19 cellular contexts compared by ENCODE assay signal in genomic region chr18:3119401-3120323, GRCh38.
DNase-seq lines count a peak whose midpoint lies in the region; ATAC-seq, FAIRE-seq and TF ChIP-seq lines count a peak whose summit lies in the region.
"Had no signal": no experiment of that assay in that cellular context is flagged by ENCODE, and none has a peak within 500 bp of the region (broad histone marks: within the 10 kb centered on the region; RNA-seq: fewer than 3 reads in every experiment).

No MANE protein-coding gene starts in this region.

- no peak overlapping the region for H3K9ac ChIP-seq in K562 (ENCODE audit: insufficient read depth in 1 of 2, low read depth in 2 of 2, low read length in 2 of 2)
- H3K9ac ChIP-seq: BLaER1 had no signal

- no peak for TF ChIP-seq POLR2A in K562 (conservative IDR thresholded peaks at IDR 0.05)
- TF ChIP-seq POLR2A in transverse colon (IDR thresholded peaks at IDR 0.05): no peak

- H3K9me1 ChIP-seq in K562 (ENCODE audit: control insufficient read depth, insufficient read depth, low read length): no peaks in the 10 kb centered on the region

- H4K20me1 ChIP-seq in K562 (replicated peaks; ENCODE audit: control insufficient read depth, insufficient read depth, low read length): no peaks in the 10 kb centered on the region
- H4K20me1 ChIP-seq: BLaER1 had no signal

- no peak overlapping the region for H3K27ac ChIP-seq in K562 (ENCODE audit: extremely low read depth, low read depth, low read length)
- H3K27ac ChIP-seq in transverse colon: peak overlapping the region in 3 of 4 donors; percentile 19 to 42 (median 40)
- H3K27ac ChIP-seq in substantia nigra (ENCODE audit: low read depth, low read length, poor library complexity, severe bottlenecking): no peak overlapping the region
- H3K27ac ChIP-seq: BLaER1, coronary artery had no signal

- TF ChIP-seq EP300 in K562 (IDR thresholded peaks at IDR 0.05; ENCODE audit: low read length) (no peak), transverse colon (IDR thresholded peaks at IDR 0.05; ENCODE audit: low read depth) (no peak)

- peak overlapping the region; percentile 26; the same call in 1 of the 2 replicates for H3K4me2 ChIP-seq in K562 (ENCODE audit: insufficient read depth, low read length)
- H3K4me2 ChIP-seq: BLaER1 had no signal

- 47% methylated on average over 12 of the region's 12 CpGs for WGBS in K562 (ENCODE audit: insufficient coverage, low coverage, missing lambda C conversion rate)
- 91 to 95% methylated on average over 12 of the region's 12 CpGs for WGBS in transverse colon (ENCODE audit: low coverage in 1 of 2), 2 donors

- FAIRE-seq in K562 (lab: Jason Lieb, UNC): no peak
- FAIRE-seq: RCC 7860 had no signal

- DNase-seq in HPDE6-E6E7 (ENCODE audit: extremely low spot score) (peak; percentile 39), K562 (ENCODE audit: extremely low read depth in 1 of 4, low spot score in 3 of 4) (peak in 1 of 4 experiments; percentile 31), left colon (peak in 1 of 2 donors; percentile 33), transverse colon (peak; percentile 26), G401 (ENCODE audit: low spot score) (no peak), substantia nigra (lab: John Stamatoyannopoulos, UW) (no peak)
- DNase-seq: activated CD4-positive, CD25-positive, alpha-beta regulatory T cell; activated effector memory CD4-positive, alpha-beta T cell treated with anti-CD3 and anti-CD28 coated beads, Interleukin-2, amount 50 U/mL, for 16 hours; anterior cingulate cortex; DMS 273 treated with DMSO at 0.1 percent for 48 hours; esophagus squamous epithelium; hypothalamus; naive B cell; NCI-H2029; NCI-H526 treated with DMSO at 0.1 percent for 48 hours had no signal

- in situ Hi-C loops in K562 (cut with MboI) (no loop called here), transverse colon (cut with MboI; ENCODE audit: low pct_ligation_motif_present in 1 of 4, low pct_unique_long_range_greater_than_20kb in 1 of 4, low sequenced_read_pairs in 3 of 4) (no loop called here), G401 (cut with HindIII; ENCODE audit: low sequenced_read_pairs) (no loop called here)

- H3K4me1 ChIP-seq in K562 (replicated peaks in 1 of 2; ENCODE audit: control insufficient read depth in 2 of 2, insufficient read depth in 2 of 2, low read length in 2 of 2): peaks cover 4 to 10% of the 10 kb centered on the region in 2 experiments; a peak in 3 of 5 replicates
- peaks cover 0 to 14% (median 2%) of the 10 kb centered on the region in 4 donors for H3K4me1 ChIP-seq in transverse colon

- no TSS peak for BruUV-seq in K562 (replicated peaks; lab: Mats Ljungman, UMichigan)

- H3K9me3 ChIP-seq in K562 (replicated peaks; ENCODE audit: control insufficient read depth, insufficient read depth, low read depth, low read length) (no peaks in the 10 kb centered on the region), transverse colon (no peaks in the 10 kb centered on the region)
- H3K9me3 ChIP-seq: esophagus squamous epithelium had no signal

- TF ChIP-seq CTCF in K562 (IDR thresholded peaks at IDR 0.05 in 2 of 3, conservative IDR thresholded peaks at IDR 0.05 in 1 of 3; ENCODE audit: insufficient read depth in 2 of 3, low read depth in 1 of 3, low read length in 3 of 3): no peak
- no peak for TF ChIP-seq CTCF in transverse colon (IDR thresholded peaks at IDR 0.05)

- peak; percentile 43; the same call in 1 of the 3 replicates for ATAC-seq in K562
- ATAC-seq in left colon: peak; percentile 98
- no peak for ATAC-seq in GM18868 (IDR thresholded peaks at IDR 0.05; ENCODE audit: unreplicated experiment)

- H2AFZ ChIP-seq in K562 (ENCODE audit: low read depth, low read length): no peak overlapping the region; the same call in 1 of the 2 replicates

- no peak for TF ChIP-seq RAD21 in K562 (CRISPR knock-in tag; conservative IDR thresholded peaks at IDR 0.05 in 1 of 2, IDR thresholded peaks at IDR 0.05 in 1 of 2)

- CTCF ChIA-PET in K562 (lab: Yijun Ruan, JAX; ENCODE audit: low intra/inter-chr PET ratio): no interaction called here

- H3K4me3 ChIP-seq in K562 (no peak overlapping the region), transverse colon (no peak overlapping the region)
- H3K4me3 ChIP-seq: BLaER1, coronary artery, esophagus squamous epithelium had no signal

- POLR2A ChIA-PET in K562 (lab: Yijun Ruan, JAX): interaction anchor here (0.5 to 1.2 kb wide), 5 partner anchors 8 to 126 kb away, joined by 3 read pairs; no protein-coding TSS in a partner anchor

- H3K36me3 ChIP-seq in K562 (ENCODE audit: control insufficient read depth, insufficient read depth, low read length): no peaks in the 10 kb centered on the region
- no peaks in the 10 kb centered on the region for H3K36me3 ChIP-seq in transverse colon
- H3K36me3 ChIP-seq: BLaER1, esophagus squamous epithelium had no signal

- H3K79me2 ChIP-seq in K562 (ENCODE audit: control insufficient read depth, insufficient read depth, low read length): no peaks in the 10 kb centered on the region

- H3K27me3 ChIP-seq in K562 (ENCODE audit: control insufficient read depth in 2 of 2, insufficient read depth in 2 of 2, low read length in 2 of 2) (no peaks in the 10 kb centered on the region; a peak in 1 of 5 replicates), transverse colon (no peaks in the 10 kb centered on the region)
- H3K27me3 ChIP-seq: BLaER1, esophagus squamous epithelium had no signal

- intact Hi-C loops in K562 (cut with micrococcal nuclease): loop anchor here (2.0 kb wide), 1 partner anchor 127 kb away; the partner anchor contains the start of gene MYL12A
- intact Hi-C loops in left colon (cut with DNase I, micrococcal nuclease): no loop called here
- intact Hi-C loops in transverse colon (cut with DNase I; ENCODE audit: low total_unique reads): no loop called here

TF ChIP-seq in K562, 482 proteins besides CTCF, POLR2A, EP300 and RAD21 (continues in another document):
- TF ChIP-seq CREBBP (IDR thresholded peaks at IDR 0.05; ENCODE audit: low read depth, low read length) (no peak), HNRNPL (IDR thresholded peaks at IDR 0.05; ENCODE audit: low read depth, low read length) (no peak), ESRRA (IDR thresholded peaks at IDR 0.05; ENCODE audit: borderline replicate concordance, low read depth) (0 out of 2 replicates have a peak, but pooled peaks have one; percentile 15), GTF2F1 (IDR thresholded peaks at IDR 0.05; ENCODE audit: low read depth, low read length) (no peak), BHLHE40 (IDR thresholded peaks at IDR 0.05; ENCODE audit: low read length) (0 out of 2 replicates have a peak, but pooled peaks have one; percentile 55), TAL1 (IDR thresholded peaks at IDR 0.05) (no peak), L3MBTL2 (IDR thresholded peaks at IDR 0.05) (no peak)
- TF ChIP-seq, protein P1, sequence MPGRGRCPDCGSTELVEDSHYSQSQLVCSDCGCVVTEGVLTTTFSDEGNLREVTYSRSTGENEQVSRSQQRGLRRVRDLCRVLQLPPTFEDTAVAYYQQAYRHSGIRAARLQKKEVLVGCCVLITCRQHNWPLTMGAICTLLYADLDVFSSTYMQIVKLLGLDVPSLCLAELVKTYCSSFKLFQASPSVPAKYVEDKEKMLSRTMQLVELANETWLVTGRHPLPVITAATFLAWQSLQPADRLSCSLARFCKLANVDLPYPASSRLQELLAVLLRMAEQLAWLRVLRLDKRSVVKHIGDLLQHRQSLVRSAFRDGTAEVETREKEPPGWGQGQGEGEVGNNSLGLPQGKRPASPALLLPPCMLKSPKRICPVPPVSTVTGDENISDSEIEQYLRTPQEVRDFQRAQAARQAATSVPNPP (IDR thresholded peaks at IDR 0.05; ENCODE audit: borderline replicate concordance, insufficient read depth, insufficient read length): no peak

Comparison
In these comparisons a context has a peak if more than half of its experiments do, and no peak if none do; other contexts are left out.
1. DNase-seq: peak in HPDE6-E6E7 (single experiment) and transverse colon (single experiment); none in G401 (single experiment) and substantia nigra (0 of 49).
2. H3K27ac ChIP-seq: peak in transverse colon (3 of 4); none in K562 (single experiment) and substantia nigra (single experiment).